In the genomic region with DNA sequence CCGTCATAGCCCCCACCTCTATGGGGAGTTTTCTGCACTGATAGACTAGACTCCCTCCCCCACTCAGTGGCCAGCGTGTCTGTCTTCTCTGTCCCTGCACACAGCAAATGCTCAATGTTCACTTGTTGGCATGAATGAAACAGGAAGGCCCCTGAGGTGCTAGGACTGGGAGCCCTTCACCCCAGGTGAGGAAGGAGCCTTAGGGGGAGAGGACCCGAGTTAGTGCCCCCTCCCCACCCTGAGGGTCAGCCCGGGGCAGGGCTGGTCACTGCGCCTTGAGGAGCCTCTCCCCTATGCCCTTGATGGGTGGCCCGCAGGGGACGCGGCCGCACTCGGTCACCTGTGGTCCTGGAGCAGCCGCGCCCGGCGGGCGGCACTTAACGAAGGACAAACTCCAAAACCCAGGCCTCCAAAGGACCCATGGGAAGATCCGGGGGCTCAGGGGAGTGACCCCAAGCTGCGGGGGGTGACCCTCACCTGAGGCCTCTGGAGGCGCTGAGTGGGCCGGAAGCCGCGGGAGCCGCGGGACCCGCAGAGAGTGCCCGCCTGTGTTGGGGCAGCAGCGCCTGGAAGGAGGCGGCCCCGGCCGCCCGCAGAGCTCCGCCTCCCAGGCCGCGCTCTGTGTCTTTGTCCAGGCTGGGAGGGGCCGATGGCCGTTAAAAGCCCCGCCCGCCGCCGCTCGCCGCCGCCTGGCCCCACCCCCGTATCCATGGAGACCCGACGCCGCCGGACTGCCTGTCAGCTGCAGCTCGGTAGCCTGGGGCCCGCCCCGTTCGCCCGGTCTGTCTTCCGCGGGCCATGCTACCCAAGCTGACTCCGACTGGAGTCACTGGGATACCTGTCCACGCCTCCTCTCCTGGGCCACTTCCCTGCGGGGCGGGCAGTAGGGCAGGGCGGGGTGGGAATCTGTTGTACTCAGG, we compare ENCODE assay signal across 1 cellular context.
TF ChIP-seq lines count a peak whose summit lies in the region.

No MANE protein-coding gene starts in this region.

TF ChIP-seq in endothelial cell of umbilical vein, 7 proteins besides CTCF, POLR2A, EP300 and RAD21:
- TF ChIP-seq FOS (IDR thresholded peaks at IDR 0.05; ENCODE audit: borderline replicate concordance, insufficient read depth, low read length), result no peak
- peak; percentile 58 for TF ChIP-seq POLR2AphosphoS5 (IDR thresholded peaks at IDR 0.05; ENCODE audit: insufficient read depth, low read depth, low read length)
- TF ChIP-seq GATA2 (IDR thresholded peaks at IDR 0.05; ENCODE audit: insufficient read depth, insufficient read length, low read depth, low read length), result no peak
- no peak for TF ChIP-seq MYC (IDR thresholded peaks at IDR 0.05; ENCODE audit: low read depth, low read length)
- TF ChIP-seq MAX (IDR thresholded peaks at IDR 0.05; ENCODE audit: insufficient read depth, insufficient read length), result no peak
- TF ChIP-seq JUN (IDR thresholded peaks at IDR 0.05; ENCODE audit: borderline replicate concordance, insufficient read depth, insufficient read length, low read depth), result no peak
TF ChIP-seq in endothelial cell of umbilical vein: peak in this region for 1.
